30 cellular contexts compared by ENCODE assay signal in genomic region chr12:72564120-72564519, GRCh38.
"Had no signal": no experiment of that assay in that cellular context is flagged by ENCODE, and none has a peak within 500 bp of the region (broad histone marks: within the 10 kb centered on the region; RNA-seq: fewer than 3 reads in every experiment).

No MANE protein-coding gene starts in this region.

- H3K9me3 ChIP-seq: colonic mucosa, gastrocnemius medialis, heart left ventricle, lower lobe of right lung, neutrophil, pancreas, right atrium auricular region, stomach, testis, upper lobe of left lung had no signal

- DNase-seq: colonic mucosa; effector CD8-positive, alpha-beta T cell; endodermal cell; foreskin fibroblast; gastrocnemius medialis; heart left ventricle; hippocampal formation; kidney glomerular epithelial cell; left colon; left ventricle myocardium superior; lower lobe of right lung; natural killer cell; pancreas; stimulated activated CD4-positive, alpha-beta T cell treated with anti-CD3 and anti-CD28 coated beads, Interleukin-2, amount 100 ng/mL, for 24 hours; stimulated activated CD4-positive, alpha-beta T cell treated with anti-CD3 and anti-CD28 coated beads, Interleukin-4, amount 100 ng/mL, for 24 hours; stimulated activated naive CD4-positive, alpha-beta T cell treated with Interleukin-2 at 50 U/mL for 16 hours; stomach; testis had no signal

- ATAC-seq: esophagus mucosa; gastrocnemius medialis; heart left ventricle; left colon; left ventricle myocardium superior; lower lobe of right lung; natural killer cell; pancreas; sciatic nerve; stimulated activated effector memory CD8-positive, alpha-beta T cell treated with anti-CD3 and anti-CD28 coated beads, Interleukin-12 subunit alpha, Interleukin-12 subunit beta, amount 100 ng/mL, for 72 hours had no signal

- H3K4me3 ChIP-seq: colonic mucosa, gastrocnemius medialis, heart left ventricle, lower lobe of right lung, pancreas, right atrium auricular region, stomach, testis, tibial nerve, upper lobe of left lung had no signal

- H3K4me1 Mint-ChIP-seq: endodermal cell; memory B cell; natural killer cell; neural crest cell; stimulated activated effector memory CD8-positive, alpha-beta T cell treated with anti-CD3 and anti-CD28 coated beads, Interleukin-12 subunit alpha, Interleukin-12 subunit beta, amount 100 ng/mL, for 72 hours had no signal

- H3K4me1 ChIP-seq: colonic mucosa, gastrocnemius medialis, heart left ventricle, lower lobe of right lung, pancreas, right atrium auricular region, stomach, testis, tibial nerve, upper lobe of left lung had no signal

- H3K36me3 ChIP-seq: colonic mucosa, gastrocnemius medialis, heart left ventricle, lower lobe of right lung, neutrophil, pancreas, right atrium auricular region, stomach, tibial nerve, upper lobe of left lung had no signal

- H3K27ac ChIP-seq: colonic mucosa, epithelial cell of prostate, gastrocnemius medialis, heart left ventricle, lower lobe of right lung, neutrophil, pancreas, right atrium auricular region, stomach, testis, tibial nerve, upper lobe of left lung had no signal

- H3K27me3 Mint-ChIP-seq: dendritic cell treated with granulocyte-macrophage colony-stimulating factor and Interleukin-4, amounts not matched to agents 40 ng/mL and 50 ng/mL, for 4 days; memory B cell; progenitor cell of endocrine pancreas had no signal

- H3K4me3 Mint-ChIP-seq: dendritic cell treated with granulocyte-macrophage colony-stimulating factor and Interleukin-4, amounts not matched to agents 40 ng/mL and 50 ng/mL, for 4 days; endodermal cell; memory B cell; natural killer cell; neural crest cell; stimulated activated effector memory CD8-positive, alpha-beta T cell treated with anti-CD3 and anti-CD28 coated beads, Interleukin-12 subunit alpha, Interleukin-12 subunit beta, amount 100 ng/mL, for 72 hours had no signal

- H3K36me3 Mint-ChIP-seq: memory B cell; natural killer cell; stimulated activated effector memory CD8-positive, alpha-beta T cell treated with anti-CD3 and anti-CD28 coated beads, Interleukin-12 subunit alpha, Interleukin-12 subunit beta, amount 100 ng/mL, for 72 hours had no signal

- H3K27me3 ChIP-seq: colonic mucosa, gastrocnemius medialis, heart left ventricle, neutrophil, pancreas, right atrium auricular region, stomach, testis, tibial nerve, upper lobe of left lung had no signal

- H3K9me3 Mint-ChIP-seq: dendritic cell treated with granulocyte-macrophage colony-stimulating factor and Interleukin-4, amounts not matched to agents 40 ng/mL and 50 ng/mL, for 4 days; endodermal cell; memory B cell; neural crest cell had no signal

- H3K27ac Mint-ChIP-seq: dendritic cell treated with granulocyte-macrophage colony-stimulating factor and Interleukin-4, amounts not matched to agents 40 ng/mL and 50 ng/mL, for 4 days; endodermal cell; memory B cell; natural killer cell; progenitor cell of endocrine pancreas; stimulated activated effector memory CD8-positive, alpha-beta T cell treated with anti-CD3 and anti-CD28 coated beads, Interleukin-12 subunit alpha, Interleukin-12 subunit beta, amount 100 ng/mL, for 72 hours had no signal
